22 cellular contexts compared by ENCODE assay signal in genomic region chr2:44211183-44211582, GRCh38. TPM values are rescaled to one million over a fixed set of nuclear protein-coding genes. Genes with fewer than 3 reads are reported as not detected.
DNase-seq lines count a peak whose midpoint lies in the region; ATAC-seq and TF ChIP-seq lines count a peak whose summit lies in the region.
"Had no signal": no experiment of that assay in that cellular context is flagged by ENCODE, and none has a peak within 500 bp of the region (broad histone marks: within the 10 kb centered on the region; RNA-seq: fewer than 3 reads in every experiment).

No MANE protein-coding gene starts in this region.

- H3K36me3 ChIP-seq in SJSA1 (peaks cover 42% of the 10 kb centered on the region), thyroid gland (peaks cover 0 to 10% of the 10 kb centered on the region in 2 donors)

- H3K4me3 ChIP-seq in SJSA1 (no peak overlapping the region), thyroid gland (replicated peaks in 1 of 3) (no peak overlapping the region)
- H3K4me3 ChIP-seq: A549; BLaER1 treated with 17β-estradiol and CSF1 and Interleukin-3, amounts not matched to agents 10 nM and 100 nM; GM12878; HAP-1 had no signal

- H3K4me1 ChIP-seq in SJSA1 (replicated peaks) (peaks cover 18% of the 10 kb centered on the region), thyroid gland (peaks cover 0 to 3% of the 10 kb centered on the region in 2 donors)
- H3K4me1 ChIP-seq: BE2C had no signal

- no peak for TF ChIP-seq POLR2A in thyroid gland (IDR thresholded peaks at IDR 0.05)

- peak overlapping the region; percentile 68 for H3K27ac ChIP-seq in SJSA1
- no peak overlapping the region for H3K27ac ChIP-seq in thyroid gland
- H3K27ac ChIP-seq: A549; BLaER1 treated with 17β-estradiol and CSF1 and Interleukin-3, amounts not matched to agents 10 nM and 100 nM had no signal

- ATAC-seq in GM21360 (IDR thresholded peaks at IDR 0.05; ENCODE audit: unreplicated experiment), result no peak
- ATAC-seq: A549, GM12878 had no signal

- DNase-seq in SJSA1 (ENCODE audit: low read depth in 1 of 2, low spot score in 2 of 2) (no peak), dermis microvascular lymphatic vessel endothelial cell (ENCODE audit: low read depth in 2 of 2) (peak; percentile 82 to 87), left kidney (ENCODE audit: low read depth, low spot score) (peak; percentile 18), NOMO-1 treated with dmso at 0.1 percent for 144 hours (lab: John Stamatoyannopoulos, UW; ENCODE audit: unreplicated experiment) (no peak), thyroid gland (no peak)
- DNase-seq: 8988T; ACHN; AML-193; BE2C; CD4-positive, alpha-beta T cell; CD8-positive, alpha-beta memory T cell; DMS 273 treated with DMSO at 0.1 percent for 48 hours; DMS79; EL; GDM1; GOT3; HFFc6 had no signal

- no peak for TF ChIP-seq CTCF in thyroid gland (IDR thresholded peaks at IDR 0.05)

- intact Hi-C loops in thyroid gland (cut with DNase I), result no loop called here

- no peaks in the 10 kb centered on the region for H3K27me3 ChIP-seq in SJSA1 (replicated peaks)
- H3K27me3 ChIP-seq in thyroid gland, result no peaks in the 10 kb centered on the region
- H3K27me3 ChIP-seq: BE2C; BLaER1 treated with 17β-estradiol and CSF1 and Interleukin-3, amounts not matched to agents 10 nM and 100 nM had no signal

- H3K9me3 ChIP-seq in SJSA1 (replicated peaks) (0 out of 2 replicates have a peak, but pooled peaks cover 4% of the 10 kb centered on the region), thyroid gland (no peaks in the 10 kb centered on the region)
- H3K9me3 ChIP-seq: BE2C, HAP-1 had no signal

RNA-seq across cellular contexts. Expression of gene PPM1B, which starts 42.5 kb away (rescaled TPM):
- total RNA-seq in SJSA1 (2014; rRNA removed; shearing (Covaris generic)), result 38.8 and 41.2 TPM in 2 replicates
- 16.2 and 18.5 TPM in 2 replicates for total RNA-seq in dermis microvascular lymphatic vessel endothelial cell
- 10 to 100 TPM; 36.6 to 71.4 (median 45.1) TPM for total RNA-seq in thyroid gland

Comparison
In these comparisons a context has a peak if more than half of its experiments do, and no peak if none do; other contexts are left out.
1. DNase-seq: peak in dermis microvascular lymphatic vessel endothelial cell (2 of 2) and left kidney (single experiment); none in SJSA1 (0 of 2), NOMO-1 treated with dmso at 0.1 percent for 144 hours (single experiment) and thyroid gland (0 of 2).